Comparison of ENCODE assay signal across 8 cellular contexts in genomic region chr21:36060159-36060921, GRCh38. TPM values are rescaled to one million over a fixed set of nuclear protein-coding genes. Genes with fewer than 3 reads are reported as not detected.
DNase-seq lines count a peak whose midpoint lies in the region; ATAC-seq and TF ChIP-seq lines count a peak whose summit lies in the region.

A gene with protein sequence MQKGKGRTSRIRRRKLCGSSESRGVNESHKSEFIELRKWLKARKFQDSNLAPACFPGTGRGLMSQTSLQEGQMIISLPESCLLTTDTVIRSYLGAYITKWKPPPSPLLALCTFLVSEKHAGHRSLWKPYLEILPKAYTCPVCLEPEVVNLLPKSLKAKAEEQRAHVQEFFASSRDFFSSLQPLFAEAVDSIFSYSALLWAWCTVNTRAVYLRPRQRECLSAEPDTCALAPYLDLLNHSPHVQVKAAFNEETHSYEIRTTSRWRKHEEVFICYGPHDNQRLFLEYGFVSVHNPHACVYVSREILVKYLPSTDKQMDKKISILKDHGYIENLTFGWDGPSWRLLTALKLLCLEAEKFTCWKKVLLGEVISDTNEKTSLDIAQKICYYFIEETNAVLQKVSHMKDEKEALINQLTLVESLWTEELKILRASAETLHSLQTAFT (minus strand): TSS chr21:36060526. CDS start chr21:36058888, 1,638 bp downstream.

- no peaks in the 10 kb centered on the region for H3K27me3 ChIP-seq in right cardiac atrium (ENCODE audit: control insufficient read depth, insufficient read depth)
- no peaks in the 10 kb centered on the region for H3K27me3 ChIP-seq in vagina

- ATAC-seq in GM18498 (IDR thresholded peaks at IDR 0.05; ENCODE audit: unreplicated experiment) (peak; percentile 91), HG02938 (IDR thresholded peaks at IDR 0.05; ENCODE audit: unreplicated experiment) (peak; percentile 80), right cardiac atrium (peak; percentile 98)

- H3K4me3 ChIP-seq in right cardiac atrium (ENCODE audit: low read length) = peak within 1 kb of the TSS; percentile 58
- H3K4me3 ChIP-seq in vagina = peak within 1 kb of the TSS; percentile 93 to 95

- no peak for TF ChIP-seq CTCF in vagina (IDR thresholded peaks at IDR 0.05)

- peak; percentile 86 to 97 for DNase-seq in NCI-H187 (lab: John Stamatoyannopoulos, UW)
- peak; percentile 86 to 93 (median 88) for DNase-seq in T-helper 2 cell
- DNase-seq in right cardiac atrium = peak; percentile 95 to 98 (median 96)
- peak; percentile 91 for DNase-seq in putamen (ENCODE audit: low spot score)
- peak in 1 of 2 donors; percentile 94 for DNase-seq in vagina (ENCODE audit: extremely low spot score in 2 of 2)

- H3K36me3 ChIP-seq in vagina = peaks cover 0 to 29% of the 10 kb centered on the region in 2 donors

- TF ChIP-seq POLR2A in vagina (IDR thresholded peaks at IDR 0.05) = peak in 1 of 2 donors; percentile 82

- WGBS in right cardiac atrium = under 1% methylated on average over 57 of the region's 57 CpGs

- H3K27ac ChIP-seq in angular gyrus (ENCODE audit: low read depth, low read length) (peak within 1 kb of the TSS; percentile 85), right cardiac atrium (ENCODE audit: low read length) (peak within 1 kb of the TSS; percentile 88), vagina (peak within 1 kb of the TSS; percentile 89)

- H3K9me3 ChIP-seq in right cardiac atrium (ENCODE audit: control insufficient read depth, low read length) = no peaks in the 10 kb centered on the region
- H3K9me3 ChIP-seq in vagina = no peaks in the 10 kb centered on the region

- intact Hi-C loops in right cardiac atrium (cut with DNase I) = loop anchor here in 1 of 4 donors (10.0 kb wide), 1 partner anchor 54 kb away; no protein-coding TSS in a partner anchor
- intact Hi-C loops in vagina (cut with DNase I) = no loop called here

- H3K4me1 ChIP-seq in right cardiac atrium (ENCODE audit: control insufficient read depth, insufficient read depth, low read length) = no peaks in the 10 kb centered on the region
- peaks cover 29% of the 10 kb centered on the region for H3K4me1 ChIP-seq in vagina

RNA-seq across cellular contexts. Expression of the gene that starts here (rescaled TPM):
- total RNA-seq in right cardiac atrium (10 to 100 TPM in 2 of 4 donors, 1 to 10 TPM in 2; 8.3 to 13.2 (median 9.3) TPM), vagina (28.7 TPM)
- polyA plus RNA-seq in right cardiac atrium = 6.2 TPM
